8 cellular contexts compared by ENCODE assay signal in the genomic region with DNA sequence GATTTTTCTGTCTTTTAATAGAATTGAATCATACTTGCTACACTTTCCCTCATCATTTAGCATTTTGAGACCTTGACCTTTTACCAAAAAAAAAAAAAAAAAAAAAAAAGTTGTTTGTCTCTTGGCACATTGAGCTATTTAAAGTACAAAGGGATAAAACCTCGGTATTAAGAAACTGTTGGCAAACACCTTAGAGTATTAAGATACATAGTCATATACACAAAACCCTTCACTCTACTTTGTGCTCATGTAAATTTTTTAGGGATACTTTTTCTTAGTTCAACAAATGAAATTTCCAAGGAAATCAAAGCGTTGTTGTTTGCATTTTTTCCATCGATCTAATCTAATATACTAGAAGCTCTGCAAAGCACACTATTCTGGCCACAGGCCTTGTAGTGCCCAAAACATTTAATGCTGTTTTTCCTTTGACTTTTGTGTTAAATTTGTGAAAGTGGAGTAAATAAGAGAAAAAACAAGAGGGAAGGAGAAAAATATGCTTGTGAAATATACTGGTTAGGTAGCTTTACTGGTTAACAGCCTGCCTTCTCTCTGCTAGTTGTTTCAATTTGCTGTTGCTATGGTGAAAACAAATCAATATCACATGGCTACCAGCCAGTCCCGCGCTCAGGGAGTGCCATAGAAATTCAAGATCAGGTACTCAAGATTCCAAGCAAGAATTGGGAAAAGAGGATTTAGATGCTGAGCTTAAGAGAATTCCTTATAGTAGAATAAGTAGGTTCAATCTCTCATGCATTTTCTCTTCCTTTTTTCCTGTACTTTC. TPM values are rescaled to one million over a fixed set of nuclear protein-coding genes. Genes with fewer than 3 reads are reported as not detected.
DNase-seq lines count a peak whose midpoint lies in the region; ATAC-seq and TF ChIP-seq lines count a peak whose summit lies in the region.

No MANE protein-coding gene starts in this region.

- H3K27me3 ChIP-seq in mononuclear cell (ENCODE audit: insufficient read depth, low read length): no peaks in the 10 kb centered on the region

- H3K27ac ChIP-seq in 22Rv1 (peak overlapping the region; percentile 77), cingulate gyrus (ENCODE audit: low read depth, low read length) (peak overlapping the region; percentile 92)

- H3K4me3 ChIP-seq in GM12875 (ENCODE audit: low read depth, low read length): peak overlapping the region; percentile 43
- peak overlapping the region; percentile 74 for H3K4me3 ChIP-seq in mononuclear cell (ENCODE audit: low read length)

- TF ChIP-seq CTCF in 22Rv1 (IDR thresholded peaks at IDR 0.05) (no peak), GM12875 (IDR thresholded peaks at IDR 0.05; ENCODE audit: borderline replicate concordance, insufficient read depth, low read depth, low read length) (no peak)

- DNase-seq in RPMI7951 (ENCODE audit: low read depth): peak; percentile 29
- no peak for DNase-seq in NCI-H446 treated with DMSO at 0.1 percent for 48 hours (lab: John Stamatoyannopoulos, UW)
- DNase-seq in A172 (ENCODE audit: low spot score): no peak

- no peak for ATAC-seq in GM21381 (IDR thresholded peaks at IDR 0.05; ENCODE audit: unreplicated experiment)

- no peaks in the 10 kb centered on the region for H3K9me3 ChIP-seq in mononuclear cell (ENCODE audit: low read depth, low read length)

- H3K4me1 ChIP-seq in mononuclear cell (ENCODE audit: insufficient read depth, low read length): peaks cover 46% of the 10 kb centered on the region

RNA-seq across cellular contexts. Expression of a gene that starts 2.6 kb away (rescaled TPM):
- total RNA-seq in RPMI7951 (2014; rRNA removed; shearing (Covaris generic)): 40.8 and 49.4 TPM in 2 replicates
- total RNA-seq in mononuclear cell: 59.8 TPM
- total RNA-seq in A172 (2014; rRNA removed; shearing (Covaris generic)): 176 and 204 TPM in 2 replicates
